Comparison of ENCODE assay signal across 15 cellular contexts in genomic region chr13:30882996-30883766, GRCh38. TPM values are rescaled to one million over a fixed set of nuclear protein-coding genes. Genes with fewer than 3 reads are reported as not detected.
DNase-seq lines count a peak whose midpoint lies in the region; ATAC-seq and TF ChIP-seq lines count a peak whose summit lies in the region.
"Had no signal": no experiment of that assay in that cellular context is flagged by ENCODE, and none has a peak within 500 bp of the region (broad histone marks: within the 10 kb centered on the region; RNA-seq: fewer than 3 reads in every experiment).

No MANE protein-coding gene starts in this region.

- H4K8ac ChIP-seq in IMR-90 (ENCODE audit: low read depth in 2 of 2, low read length in 2 of 2): peak overlapping the region; percentile 27 to 53

- H3K4me1 Mint-ChIP-seq in neural progenitor cell: peaks cover 28% of the 10 kb centered on the region

- no peak overlapping the region; the same call in 1 of the 3 replicates for H2BK15ac ChIP-seq in IMR-90 (ENCODE audit: low read depth, low read length)

- H3K27ac ChIP-seq in IMR-90 (ENCODE audit: insufficient read depth, low read length): peak overlapping the region; percentile 0; the same call in 1 of the 2 replicates
- H3K27ac ChIP-seq in neural progenitor cell: no peak overlapping the region
- H3K27ac ChIP-seq in uterus: peak overlapping the region; percentile 70 to 74
- H3K27ac ChIP-seq: BLaER1 treated with 17β-estradiol and CSF1 and Interleukin-3, amounts not matched to agents 10 nM and 100 nM had no signal

- no peak for ATAC-seq in IMR-90 (ENCODE audit: low read depth)
- ATAC-seq in HG03520 (IDR thresholded peaks at IDR 0.05; ENCODE audit: unreplicated experiment): no peak
- ATAC-seq: HCT116 had no signal

- no peaks in the 10 kb centered on the region for H3K79me2 ChIP-seq in neural progenitor cell (ENCODE audit: low read depth)

- H3K9ac ChIP-seq in IMR-90 (ENCODE audit: low read depth, low read length) (no peak overlapping the region), neural progenitor cell (no peak overlapping the region)
- H3K9ac ChIP-seq: BLaER1 treated with 17β-estradiol and CSF1 and Interleukin-3, amounts not matched to agents 10 nM and 100 nM had no signal

- peaks cover 4% of the 10 kb centered on the region for H3K9me3 Mint-ChIP-seq in neural progenitor cell

- no peaks in the 10 kb centered on the region for H3K36me3 ChIP-seq in IMR-90 (ENCODE audit: control insufficient read depth, insufficient read depth, low read length)
- no peaks in the 10 kb centered on the region for H3K36me3 ChIP-seq in neural progenitor cell
- no peaks in the 10 kb centered on the region for H3K36me3 ChIP-seq in uterus
- H3K36me3 ChIP-seq: BLaER1 treated with 17β-estradiol and CSF1 and Interleukin-3, amounts not matched to agents 10 nM and 100 nM had no signal

- intact Hi-C loops in IMR-90 (cut with micrococcal nuclease): loop anchor here (10.0 kb wide), 1 partner anchor 252 kb away; no protein-coding TSS in a partner anchor
- intact Hi-C loops in uterus (cut with DNase I; ENCODE audit: low total_unique reads): no loop called here

- peak overlapping the region; percentile 78 for H3K27ac Mint-ChIP-seq in neural progenitor cell
- H3K27ac Mint-ChIP-seq: CD4-positive, CD25-positive, alpha-beta regulatory T cell had no signal

- H2BK5ac ChIP-seq in IMR-90 (ENCODE audit: low read depth, low read length, poor library complexity, severe bottlenecking): no peak overlapping the region

- H3K4me2 ChIP-seq in IMR-90 (ENCODE audit: low read depth, low read length) (no peak overlapping the region), neural progenitor cell (no peak overlapping the region)
- H3K4me2 ChIP-seq: BLaER1 treated with 17β-estradiol and CSF1 and Interleukin-3, amounts not matched to agents 10 nM and 100 nM had no signal

- TF ChIP-seq RAD21 in IMR-90 (IDR thresholded peaks at IDR 0.05; ENCODE audit: low read length): no peak

- TF ChIP-seq POLR2A in IMR-90 (IDR thresholded peaks at IDR 0.05; ENCODE audit: low read depth, low read length): no peak
- TF ChIP-seq POLR2A in uterus (IDR thresholded peaks at IDR 0.05): no peak

- BruUV-seq in IMR-90 (replicated peaks; lab: Mats Ljungman, UMichigan): no TSS peak

- H3K9me3 ChIP-seq in IMR-90 (ENCODE audit: control insufficient read depth, insufficient read depth, low read length) (no peaks in the 10 kb centered on the region), neural progenitor cell (ENCODE audit: low read depth) (no peaks in the 10 kb centered on the region), uterus (no peaks in the 10 kb centered on the region)

- H4K91ac ChIP-seq in IMR-90 (ENCODE audit: insufficient read depth, low read depth, low read length): peak overlapping the region; percentile 32; the same call in 1 of the 2 replicates

- peak overlapping the region; percentile 57; the same call in 1 of the 2 replicates for H2AK5ac ChIP-seq in IMR-90 (ENCODE audit: low read depth, low read length)

- H3F3A ChIP-seq in neural progenitor cell (ENCODE audit: low read depth): no peaks in the 10 kb centered on the region

- H3K9me1 ChIP-seq in IMR-90 (ENCODE audit: insufficient read depth, low read length): peaks cover 18% of the 10 kb centered on the region

- H2BK20ac ChIP-seq in IMR-90 (ENCODE audit: low read depth, low read length): peak overlapping the region; percentile 28; the same call in 1 of the 2 replicates

- peak overlapping the region; percentile 65; the same call in 1 of the 2 replicates for H2BK120ac ChIP-seq in IMR-90 (ENCODE audit: low read depth, low read length)

- dilution Hi-C loops in IMR-90 (cut with HindIII; ENCODE audit: low sequenced_read_pairs, unreplicated experiment): no loop called here

- peak overlapping the region; percentile 57; the same call in 1 of the 2 replicates for H3K4ac ChIP-seq in IMR-90 (ENCODE audit: low read depth, low read length)

- H3K18ac ChIP-seq in IMR-90 (ENCODE audit: low read depth, low read length): peak overlapping the region; percentile 6; the same call in 1 of the 2 replicates

- no peaks in the 10 kb centered on the region for H3K36me3 Mint-ChIP-seq in neural progenitor cell
- H3K36me3 Mint-ChIP-seq: CD4-positive, CD25-positive, alpha-beta regulatory T cell had no signal

- CTCF ChIA-PET in IMR-90 (lab: Yijun Ruan, JAX): no interaction called here

- H3K27me3 Mint-ChIP-seq in neural progenitor cell (ENCODE audit: insufficient read depth, low read depth): peaks cover 6% of the 10 kb centered on the region

- H3K56ac ChIP-seq in IMR-90 (ENCODE audit: extremely low read depth, insufficient read depth, low read length): no peak overlapping the region

- no peaks in the 10 kb centered on the region for H4K20me1 ChIP-seq in IMR-90 (ENCODE audit: insufficient read depth, low read length)
- no peaks in the 10 kb centered on the region for H4K20me1 ChIP-seq in neural progenitor cell (ENCODE audit: low read depth)
- H4K20me1 ChIP-seq: BLaER1 treated with 17β-estradiol and CSF1 and Interleukin-3, amounts not matched to agents 10 nM and 100 nM had no signal

- no peak overlapping the region for H3K4me3 ChIP-seq in IMR-90 (ENCODE audit: insufficient read depth, low read depth, low read length)
- no peak overlapping the region for H3K4me3 ChIP-seq in neural progenitor cell
- H3K4me3 ChIP-seq in uterus: no peak overlapping the region
- H3K4me3 ChIP-seq: BLaER1 treated with 17β-estradiol and CSF1 and Interleukin-3, amounts not matched to agents 10 nM and 100 nM had no signal

- H3K27me3 ChIP-seq in IMR-90 (ENCODE audit: control insufficient read depth, insufficient read depth, low read length) (no peaks in the 10 kb centered on the region), neural progenitor cell (no peaks in the 10 kb centered on the region), uterus (no peaks in the 10 kb centered on the region)
- H3K27me3 ChIP-seq: BLaER1 treated with 17β-estradiol and CSF1 and Interleukin-3, amounts not matched to agents 10 nM and 100 nM had no signal

- no peak overlapping the region for H2AK9ac ChIP-seq in IMR-90 (replicated peaks; ENCODE audit: low read depth, low read length, poor library complexity)

- no peak overlapping the region; the same call in 1 of the 2 replicates for H3K23ac ChIP-seq in IMR-90 (ENCODE audit: low read depth, low read length)

- H4K5ac ChIP-seq in IMR-90 (ENCODE audit: low read depth, low read length): peak overlapping the region; percentile 64

- H2AFZ ChIP-seq in IMR-90 (replicated peaks; ENCODE audit: low read length, poor library complexity) (peak overlapping the region; percentile 73), neural progenitor cell (replicated peaks) (no peak overlapping the region)

- DNase-seq in IMR-90 (no peak), islet precursor cell (peak; percentile 54), neural progenitor cell (ENCODE audit: low spot score) (no peak), uterus (no peak), HCEC 1CT (no peak)
- no peak for DNase-seq in stimulated activated naive CD4-positive, alpha-beta T cell (lab: John Stamatoyannopoulos, UW)
- DNase-seq: 8988T; AML-193; CD4-positive, CD25-positive, alpha-beta regulatory T cell; DMS 273 treated with DMSO at 0.1 percent for 48 hours had no signal

- in situ Hi-C loops in IMR-90 (cut with MboI; ENCODE audit: low sequenced_read_pairs): no loop called here

- no CpG with 5 or more reads among the region's 13 CpGs for WGBS in IMR-90 (ENCODE audit: extremely low coverage in 2 of 2, insufficient read length in 1 of 2), 2 experiments

- no peak overlapping the region for H3K14ac ChIP-seq in IMR-90 (replicated peaks; ENCODE audit: low read depth, low read length)

- no peak overlapping the region for H3K4me3 Mint-ChIP-seq in neural progenitor cell
- H3K4me3 Mint-ChIP-seq: CD4-positive, CD25-positive, alpha-beta regulatory T cell had no signal

- H3K4me1 ChIP-seq in IMR-90 (ENCODE audit: control insufficient read depth, insufficient read depth, low read length) (peaks cover 25% of the 10 kb centered on the region), neural progenitor cell (no peaks in the 10 kb centered on the region), uterus (peaks cover 6 to 10% of the 10 kb centered on the region in 2 donors)

- POLR2A ChIA-PET in IMR-90 (lab: Charles Lee; ENCODE audit: unreplicated experiment): no interaction called here

- H3K79me1 ChIP-seq in IMR-90 (ENCODE audit: low read depth in 1 of 2, low read length in 2 of 2): peaks cover 0 to 5% of the 10 kb centered on the region in 2 experiments; a peak in 1 of 4 replicates

- no peak for TF ChIP-seq CTCF in IMR-90 (conservative IDR thresholded peaks at IDR 0.05; ENCODE audit: low read depth, low read length)
- no peak for TF ChIP-seq CTCF in neural progenitor cell (IDR thresholded peaks at IDR 0.05)
- no peak for TF ChIP-seq CTCF in uterus (IDR thresholded peaks at IDR 0.05)

TF ChIP-seq in IMR-90, 13 proteins besides CTCF, POLR2A, EP300 and RAD21 (continues in another document):
- TF ChIP-seq RFX5 (IDR thresholded peaks at IDR 0.05; ENCODE audit: low read depth, low read length) (no peak), SMC3 (IDR thresholded peaks at IDR 0.05; ENCODE audit: low read depth, low read length) (no peak), BHLHE40 (IDR thresholded peaks at IDR 0.05; ENCODE audit: low read depth, low read length) (no peak), CHD1 (IDR thresholded peaks at IDR 0.05; ENCODE audit: low read depth, low read length) (no peak), FOS (IDR thresholded peaks at IDR 0.05; ENCODE audit: low read depth, low read length) (no peak)
- TF ChIP-seq, protein P1, sequence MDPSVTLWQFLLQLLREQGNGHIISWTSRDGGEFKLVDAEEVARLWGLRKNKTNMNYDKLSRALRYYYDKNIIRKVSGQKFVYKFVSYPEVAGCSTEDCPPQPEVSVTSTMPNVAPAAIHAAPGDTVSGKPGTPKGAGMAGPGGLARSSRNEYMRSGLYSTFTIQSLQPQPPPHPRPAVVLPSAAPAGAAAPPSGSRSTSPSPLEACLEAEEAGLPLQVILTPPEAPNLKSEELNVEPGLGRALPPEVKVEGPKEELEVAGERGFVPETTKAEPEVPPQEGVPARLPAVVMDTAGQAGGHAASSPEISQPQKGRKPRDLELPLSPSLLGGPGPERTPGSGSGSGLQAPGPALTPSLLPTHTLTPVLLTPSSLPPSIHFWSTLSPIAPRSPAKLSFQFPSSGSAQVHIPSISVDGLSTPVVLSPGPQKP (IDR thresholded peaks at IDR 0.05; ENCODE audit: borderline replicate concordance, low read depth, low read length): no peak

RNA-seq across cellular contexts. Expression of gene MEDAG, which starts 22.9 kb away (rescaled TPM):
- total RNA-seq in IMR-90 (2012; rRNA removed) (0.28 and 0.36 TPM in 2 replicates), neural progenitor cell (ENCODE audit: low replicate concordance) (0.06 TPM in 1 of 2 replicates, not detected in the other), uterus (10 to 100 TPM; 16.5 to 45.9 (median 19.1) TPM)
- 0.27 and 0.32 TPM in 2 replicates for polyA plus RNA-seq in IMR-90 (2012; rRNA removed)
- polyA plus RNA-seq in IMR-90 (2012; cell fraction: cytosol; rRNA removed): 0.50 and 0.54 TPM in 2 replicates
- polyA plus RNA-seq in IMR-90 (2012; cell fraction: nucleus; rRNA removed; ENCODE audit: low replicate concordance): 0.35 and 1.4 TPM in 2 replicates
- total RNA-seq: CD4-positive, CD25-positive, alpha-beta regulatory T cell; H4 had no signal

RNA-seq across cellular contexts. Expression of gene TEX26, which starts 49.3 kb away (rescaled TPM):
- total RNA-seq in IMR-90 (2012; rRNA removed) (not detected in 2 replicates), neural progenitor cell (ENCODE audit: low replicate concordance) (not detected in 2 replicates), uterus (1 to 10 TPM in 1 of 4 donors, not detected in 3; 1.2 TPM)
- polyA plus RNA-seq in IMR-90 (2012; rRNA removed): not detected in 2 replicates
- not detected in 2 replicates for polyA plus RNA-seq in IMR-90 (2012; cell fraction: cytosol; rRNA removed)
- polyA plus RNA-seq in IMR-90 (2012; cell fraction: nucleus; rRNA removed; ENCODE audit: low replicate concordance): not detected in 2 replicates
- total RNA-seq: CD4-positive, CD25-positive, alpha-beta regulatory T cell; Daoy; H4 had no signal
- polyA plus RNA-seq: CD4-positive, CD25-positive, alpha-beta regulatory T cell had no signal

Comparison
In these comparisons a context has a peak if more than half of its experiments do, and no peak if none do; other contexts are left out.
1. RNA of gene MEDAG, which starts 22.9 kb away (total RNA-seq): 16.5 to 45.9 TPM in uterus; 0.28 to 0.36 TPM in IMR-90 and 0.06 TPM in neural progenitor cell; every median in the first group is over 10 times any median in the second.